29 cellular contexts compared by ENCODE assay signal in genomic region chr21:31597683-31598082, GRCh38.
DNase-seq lines count a peak whose midpoint lies in the region; ATAC-seq lines count a peak whose summit lies in the region.
"Had no signal": no experiment of that assay in that cellular context is flagged by ENCODE, and none has a peak within 500 bp of the region (broad histone marks: within the 10 kb centered on the region; RNA-seq: fewer than 3 reads in every experiment).

No MANE protein-coding gene starts in this region.

- no peak overlapping the region for H4K91ac ChIP-seq in neuronal stem cell (ENCODE audit: low read depth, low read length, poor library complexity)

- no peak overlapping the region for H2BK5ac ChIP-seq in neuronal stem cell (ENCODE audit: low read length)

- peak; percentile 67 for DNase-seq in DMS53 (lab: John Stamatoyannopoulos, UW)
- DNase-seq in DMS53 treated with DMSO at 0.1 percent for 48 hours (lab: John Stamatoyannopoulos, UW; ENCODE audit: unreplicated experiment): no peak
- DNase-seq in DMS153 treated with DMSO at 0.1 percent for 48 hours (lab: John Stamatoyannopoulos, UW; ENCODE audit: unreplicated experiment): peak; percentile 9
- DNase-seq in SJCRH30: peak; percentile 23 to 26
- DNase-seq in neuronal stem cell (ENCODE audit: low spot score): no peak
- no peak for DNase-seq in NAMALWA (ENCODE audit: low spot score)
- DNase-seq in AG20443 (ENCODE audit: low spot score): no peak
- DNase-seq: BE2C, Calu3, DMS79, EL, GDM1, GOT3, KG1, MM.1S, NCI-H1048, NCI-H1417, NCI-H1694, NCI-H2029 treated with DMSO at 0.1 percent for 48 hours, NCI-H345, NCI-H510A treated with DMSO at 0.1 percent for 48 hours, NCI-H774, PC-3, T-helper 1 cell had no signal

- H3K36me3 ChIP-seq in SJCRH30 (no peaks in the 10 kb centered on the region), neuronal stem cell (replicated peaks in 1 of 2; ENCODE audit: control insufficient read depth in 2 of 2, insufficient read depth in 2 of 2, low read length in 2 of 2) (no peaks in the 10 kb centered on the region)
- H3K36me3 ChIP-seq: BE2C had no signal

- no peak overlapping the region for H3K23ac ChIP-seq in neuronal stem cell (ENCODE audit: low read depth, low read length, poor library complexity)

- peak overlapping the region; percentile 15 for H2AFZ ChIP-seq in neuronal stem cell (ENCODE audit: low read length)

- H3K18ac ChIP-seq in neuronal stem cell (ENCODE audit: low read length): peak overlapping the region; percentile 15

- no peak overlapping the region for H3K9ac ChIP-seq in neuronal stem cell (ENCODE audit: low read depth, low read length, poor library complexity)

- H3K9me3 ChIP-seq in SJCRH30 (replicated peaks) (no peaks in the 10 kb centered on the region), neuronal stem cell (replicated peaks in 1 of 2; ENCODE audit: control insufficient read depth in 2 of 2, insufficient read depth in 1 of 2, low read depth in 1 of 2, low read length in 2 of 2) (peaks cover 2 to 4% of the 10 kb centered on the region in 2 donors)
- H3K9me3 ChIP-seq: BE2C had no signal

- H3K27me3 ChIP-seq in SJCRH30: no peaks in the 10 kb centered on the region
- H3K27me3 ChIP-seq in neuronal stem cell (ENCODE audit: control insufficient read depth in 3 of 3, insufficient read depth in 3 of 3, low read depth in 1 of 3, low read length in 3 of 3): no peaks in the 10 kb centered on the region
- H3K27me3 ChIP-seq: BE2C had no signal

- H4K8ac ChIP-seq in neuronal stem cell (ENCODE audit: low read depth, low read length): no peak overlapping the region

- H3K4me3 ChIP-seq in SJCRH30 (no peak overlapping the region), neuronal stem cell (ENCODE audit: low read length in 2 of 2) (no peak overlapping the region)
- H3K4me3 ChIP-seq: GM12878 had no signal

- no peak overlapping the region for H3K14ac ChIP-seq in neuronal stem cell (ENCODE audit: low read length)

- no peak overlapping the region for H3K27ac ChIP-seq in SJCRH30
- H3K27ac ChIP-seq in neuronal stem cell (replicated peaks; ENCODE audit: low read length): no peak overlapping the region
- H3K27ac ChIP-seq: 22Rv1 had no signal

- H2BK120ac ChIP-seq in neuronal stem cell (ENCODE audit: low read depth, low read length): no peak overlapping the region

- no CpG with 5 or more reads among the region's 14 CpGs for WGBS in neuronal stem cell (ENCODE audit: extremely low coverage in 2 of 2, insufficient read length in 2 of 2, insufficient replicate concordance in 1 of 2), 2 donors

- no peak overlapping the region for H3K4me2 ChIP-seq in neuronal stem cell (ENCODE audit: insufficient read depth, low read length, poor library complexity, severe bottlenecking)

- H3K4me1 ChIP-seq in SJCRH30: no peaks in the 10 kb centered on the region
- peaks cover 5 to 7% of the 10 kb centered on the region in 2 donors for H3K4me1 ChIP-seq in neuronal stem cell (ENCODE audit: control insufficient read depth in 2 of 2, insufficient read depth in 1 of 2, low read depth in 1 of 2, low read length in 2 of 2)
- H3K4me1 ChIP-seq: BE2C had no signal

- no peak overlapping the region for H2BK15ac ChIP-seq in neuronal stem cell (ENCODE audit: low read length)

- H3K4ac ChIP-seq in neuronal stem cell (ENCODE audit: low read length): no peak overlapping the region

- H2AK5ac ChIP-seq in neuronal stem cell (ENCODE audit: low read depth, low read length): no peak overlapping the region

- H2BK12ac ChIP-seq in neuronal stem cell (ENCODE audit: low read length): no peak overlapping the region

- no peak for ATAC-seq in HG03520 (IDR thresholded peaks at IDR 0.05; ENCODE audit: unreplicated experiment)
- ATAC-seq: GM12878, HCT116, PC-3, Right ventricle myocardium inferior had no signal

- H3K79me1 ChIP-seq in neuronal stem cell (ENCODE audit: low read depth, low read length): no peaks in the 10 kb centered on the region

Comparison
In these comparisons a context has a peak if more than half of its experiments do, and no peak if none do; other contexts are left out.
1. DNase-seq: peak in DMS53 (single experiment), DMS153 treated with DMSO at 0.1 percent for 48 hours (single experiment) and SJCRH30 (2 of 2); none in DMS53 treated with DMSO at 0.1 percent for 48 hours (single experiment), neuronal stem cell (single experiment), NAMALWA (single experiment) and AG20443 (single experiment).